Comparison of ENCODE assay signal across 23 cellular contexts in the genomic region with DNA sequence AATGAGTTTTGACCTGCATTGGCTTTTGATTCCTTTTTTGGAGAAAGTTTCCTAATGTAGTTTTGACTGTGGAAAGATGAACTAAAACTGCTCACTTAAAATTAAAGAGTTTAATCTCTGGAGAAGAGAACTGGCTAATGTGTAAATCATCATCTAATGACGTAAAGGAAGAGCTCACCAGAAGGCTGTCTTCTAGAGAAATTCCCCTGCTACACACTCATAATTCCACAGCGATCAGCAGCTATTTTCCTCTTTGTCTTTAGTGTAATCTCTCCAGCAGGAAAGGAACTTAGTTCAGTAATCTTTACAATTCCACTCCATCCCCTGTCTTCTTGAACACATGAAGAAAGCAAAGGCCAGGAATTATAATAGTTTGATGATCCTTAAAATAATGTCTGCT. TPM values are rescaled to one million over a fixed set of nuclear protein-coding genes. Genes with fewer than 3 reads are reported as not detected.
DNase-seq lines count a peak whose midpoint lies in the region; ATAC-seq, FAIRE-seq and TF ChIP-seq lines count a peak whose summit lies in the region.
"Had no signal": no experiment of that assay in that cellular context is flagged by ENCODE, and none has a peak within 500 bp of the region (broad histone marks: within the 10 kb centered on the region; RNA-seq: fewer than 3 reads in every experiment).

No MANE protein-coding gene starts in this region.

- H3K9me3 ChIP-seq in BE2C, result no peaks in the 10 kb centered on the region
- H3K9me3 ChIP-seq in right cardiac atrium (ENCODE audit: control insufficient read depth, low read length), result no peaks in the 10 kb centered on the region
- H3K9me3 ChIP-seq: SJSA1 had no signal

- intact Hi-C loops in right cardiac atrium (cut with DNase I), result no loop called here

- H3K36me3 ChIP-seq in BE2C, result no peaks in the 10 kb centered on the region
- H3K36me3 ChIP-seq: SJSA1 had no signal

- H3K4me1 ChIP-seq in BE2C (no peaks in the 10 kb centered on the region), right cardiac atrium (ENCODE audit: control insufficient read depth, insufficient read depth, low read length) (peaks cover 8% of the 10 kb centered on the region)

- no peak for FAIRE-seq in RCC 7860 (lab: Jason Lieb, UNC)
- FAIRE-seq: HTR-8/SVneo had no signal

- 62% methylated on average over 2 of the region's 2 CpGs for WGBS in right cardiac atrium

- no peaks in the 10 kb centered on the region for H3K27me3 ChIP-seq in BE2C
- H3K27me3 ChIP-seq in right cardiac atrium (ENCODE audit: control insufficient read depth, insufficient read depth), result no peaks in the 10 kb centered on the region
- H3K27me3 ChIP-seq: SJSA1 had no signal

- in situ Hi-C loops in ACHN (cut with HindIII; ENCODE audit: low pct_ligation_motif_present, low pct_unique_long_range_greater_than_20kb, low sequenced_read_pairs), result no loop called here

- H3K4me3 ChIP-seq in fibroblast of mammary gland (ENCODE audit: control insufficient read depth, low read depth, low read length) (no peak overlapping the region), BE2C (ENCODE audit: low read depth, low read length) (no peak overlapping the region), right cardiac atrium (ENCODE audit: low read length) (no peak overlapping the region)
- H3K4me3 ChIP-seq: GM23338, SJSA1 had no signal

- H3K27ac ChIP-seq in right cardiac atrium (ENCODE audit: low read length), result no peak overlapping the region
- H3K27ac ChIP-seq: KMS-11, SJSA1 had no signal

- ATAC-seq in right cardiac atrium, result no peak
- ATAC-seq: GM23338, Panc1 had no signal

- TF ChIP-seq CTCF in fibroblast of mammary gland (conservative IDR thresholded peaks at IDR 0.05; ENCODE audit: control insufficient read depth, insufficient read depth, low read depth, low read length) (no peak), BE2C (IDR thresholded peaks at IDR 0.05; ENCODE audit: low read depth, low read length) (no peak)

- peak; percentile 25 for DNase-seq in ACHN
- peak; percentile 17 for DNase-seq in RCC 7860 (ENCODE audit: low spot score)
- peak; percentile 64 for DNase-seq in fibroblast of mammary gland (ENCODE audit: low read depth)
- DNase-seq in kidney tubule cell (ENCODE audit: low spot score), result peak; percentile 40
- no peak for DNase-seq in BE2C
- DNase-seq in RKO (ENCODE audit: low spot score), result no peak
- DNase-seq in right cardiac atrium, result no peak
- no peak for DNase-seq in mesenteric fat pad (ENCODE audit: low spot score)
- DNase-seq: 8988T; CD4-positive, CD25-positive, alpha-beta regulatory T cell; DMS79; HCEC 1CT; NCI-H1092 treated with DMSO at 0.1 percent for 48 hours; NCI-H1436 treated with DMSO at 0.1 percent for 48 hours; NCI-H1930; NCI-H226; NCI-H510A treated with DMSO at 0.1 percent for 48 hours; NCI-H748 treated with DMSO at 0.1 percent for 48 hours had no signal

RNA-seq across cellular contexts. Expression of gene SPTLC3, which starts 15.8 kb away (rescaled TPM):
- 0.08 TPM for polyA plus RNA-seq in BE2C (2012; ENCODE audit: insufficient read depth, insufficient read length, low read depth)
- total RNA-seq in right cardiac atrium (10 to 100 TPM in 3 of 4 donors, 1 to 10 TPM in 1; 4.7 to 16.9 (median 14.2) TPM), mesenteric fat pad (6.5 TPM)
- polyA plus RNA-seq in right cardiac atrium, result 4.2 TPM

Comparison
In these comparisons a context has a peak if more than half of its experiments do, and no peak if none do; other contexts are left out.
1. DNase-seq: peak in ACHN (single experiment), RCC 7860 (single experiment), fibroblast of mammary gland (single experiment) and kidney tubule cell (single experiment); none in BE2C (single experiment), RKO (single experiment), right cardiac atrium (0 of 3) and mesenteric fat pad (single experiment).